In genomic region chr6:149015224-149015876, GRCh38 we compare ENCODE assay signal across 14 cellular contexts.
DNase-seq lines count a peak whose midpoint lies in the region; ATAC-seq and TF ChIP-seq lines count a peak whose summit lies in the region.
"Had no signal": no experiment of that assay in that cellular context is flagged by ENCODE, and none has a peak within 500 bp of the region (broad histone marks: within the 10 kb centered on the region; RNA-seq: fewer than 3 reads in every experiment).

No MANE protein-coding gene starts in this region.

- H3K4me1 Mint-ChIP-seq in brain, result peaks cover 33% of the 10 kb centered on the region
- H3K4me1 Mint-ChIP-seq in naive thymus-derived CD8-positive, alpha-beta T cell, result no peaks in the 10 kb centered on the region

- intact Hi-C loops in ovary (cut with DNase I), result no loop called here

- H3K27ac ChIP-seq in AG04450 (ENCODE audit: low read depth, low read length), result peak overlapping the region; percentile 90
- peak overlapping the region; percentile 79 for H3K27ac ChIP-seq in HUES64 (ENCODE audit: low read depth, low read length)
- H3K27ac ChIP-seq in iPS-18a (ENCODE audit: low read length), result peak overlapping the region; percentile 8
- no peak overlapping the region for H3K27ac ChIP-seq in ovary
- H3K27ac ChIP-seq: parathyroid adenoma, tibial artery had no signal

- POLR2A ChIA-PET in AG04450 (lab: Yijun Ruan, JAX), result no interaction called here
- POLR2A ChIA-PET in naive thymus-derived CD8-positive, alpha-beta T cell (lab: Charles Lee), result no interaction called here

- no peak for TF ChIP-seq POLR2A in ovary (IDR thresholded peaks at IDR 0.05)

- 72% methylated on average over 4 of the region's 5 CpGs for WGBS in HUES64
- WGBS in ovary, 3 donors, result 55 to 67% (median 60%) methylated on average over 5 of the region's 5 CpGs

- H3K36me3 ChIP-seq in HUES64 (ENCODE audit: insufficient read depth, low read length) (peaks cover 14% of the 10 kb centered on the region), iPS-18a (ENCODE audit: control insufficient read depth, low read depth, low read length) (peaks cover 11% of the 10 kb centered on the region), ovary (no peaks in the 10 kb centered on the region)
- H3K36me3 ChIP-seq: tibial artery had no signal

- TF ChIP-seq EP300 in ovary (IDR thresholded peaks at IDR 0.05), result no peak

- peak overlapping the region in 4 of 5 experiments; percentile 7 to 83 (median 38) for H3K27ac Mint-ChIP-seq in brain
- H3K27ac Mint-ChIP-seq in naive thymus-derived CD8-positive, alpha-beta T cell, result no peak overlapping the region

- H3K36me3 Mint-ChIP-seq in brain, result no peaks in the 10 kb centered on the region
- no peaks in the 10 kb centered on the region for H3K36me3 Mint-ChIP-seq in naive thymus-derived CD8-positive, alpha-beta T cell

- TF ChIP-seq CTCF in AG04450 (IDR thresholded peaks at IDR 0.05; ENCODE audit: low read depth, low read length) (no peak), brain (conservative IDR thresholded peaks at IDR 0.05) (no peak), ovary (IDR thresholded peaks at IDR 0.05) (no peak)

- H3K4me1 ChIP-seq in HUES64 (ENCODE audit: insufficient read depth, low read length) (peaks cover 25% of the 10 kb centered on the region), iPS-18a (ENCODE audit: control insufficient read depth, low read depth, low read length) (peaks cover 32% of the 10 kb centered on the region), ovary (ENCODE audit: insufficient read depth) (no peaks in the 10 kb centered on the region)
- H3K4me1 ChIP-seq: tibial artery had no signal

- DNase-seq in AG04450 (ENCODE audit: low read depth, low spot score) (no peak), ovary (no peak)
- DNase-seq in naive thymus-derived CD8-positive, alpha-beta T cell, result no peak
- DNase-seq: activated naive CD4-positive, alpha-beta T cell treated with Interleukin-2 at 50 U/mL for 16 hours; immature natural killer cell; NCI-H2029; NCI-H82; tibial artery had no signal

- no peak overlapping the region for H3K4me3 Mint-ChIP-seq in brain
- no peak overlapping the region for H3K4me3 Mint-ChIP-seq in naive thymus-derived CD8-positive, alpha-beta T cell
- H3K4me3 Mint-ChIP-seq: immature natural killer cell had no signal

- H3K9ac ChIP-seq in HUES64 (ENCODE audit: low read depth, low read length), result peak overlapping the region; percentile 33; the same call in 1 of the 2 replicates
- H3K9ac ChIP-seq in iPS-18a (ENCODE audit: low read length), result peak overlapping the region; percentile 2
- H3K9ac ChIP-seq: parathyroid adenoma had no signal

- H3K4me3 ChIP-seq in AG04450 (ENCODE audit: low read depth, low read length) (no peak overlapping the region), HUES64 (ENCODE audit: low read length) (no peak overlapping the region; the same call in 1 of the 2 replicates), iPS-18a (ENCODE audit: low read length) (peak overlapping the region; percentile 11), ovary (no peak overlapping the region)
- H3K4me3 ChIP-seq: tibial artery had no signal

- CTCF ChIA-PET in AG04450 (lab: Charles Lee), result interaction anchor here (1.0 to 1.3 kb wide), 2 partner anchors 11 to 502 kb away, joined by 4 read pairs; no protein-coding TSS in a partner anchor

- ATAC-seq in GM18861 (IDR thresholded peaks at IDR 0.05; ENCODE audit: unreplicated experiment), result no peak
- no peak for ATAC-seq in HG02885 (IDR thresholded peaks at IDR 0.05; ENCODE audit: poor library complexity, unreplicated experiment)
- no peak for ATAC-seq in naive thymus-derived CD8-positive, alpha-beta T cell

- H3K27me3 ChIP-seq in AG04450 (ENCODE audit: control insufficient read depth, insufficient read depth, low read length) (no peaks in the 10 kb centered on the region), HUES64 (ENCODE audit: insufficient read depth, low read length) (no peaks in the 10 kb centered on the region), iPS-18a (ENCODE audit: control insufficient read depth, insufficient read depth, low read length) (no peaks in the 10 kb centered on the region), ovary (no peaks in the 10 kb centered on the region)
- H3K27me3 ChIP-seq: tibial artery had no signal

- H3K27me3 Mint-ChIP-seq in brain, result peaks cover 3% of the 10 kb centered on the region
- no peaks in the 10 kb centered on the region for H3K27me3 Mint-ChIP-seq in naive thymus-derived CD8-positive, alpha-beta T cell

- H3K9me3 ChIP-seq in AG04450 (ENCODE audit: control insufficient read depth, insufficient read depth, low read length) (no peaks in the 10 kb centered on the region; the same call in 1 of the 2 replicates), HUES64 (ENCODE audit: insufficient read depth, low read depth, low read length) (no peaks in the 10 kb centered on the region), iPS-18a (ENCODE audit: control insufficient read depth, low read depth, low read length) (no peaks in the 10 kb centered on the region), ovary (no peaks in the 10 kb centered on the region)
- H3K9me3 ChIP-seq: tibial artery had no signal

- no peaks in the 10 kb centered on the region for H3K9me3 Mint-ChIP-seq in brain
- no peaks in the 10 kb centered on the region for H3K9me3 Mint-ChIP-seq in naive thymus-derived CD8-positive, alpha-beta T cell
- H3K9me3 Mint-ChIP-seq: immature natural killer cell had no signal

Comparison
In these comparisons a context has a peak if more than half of its experiments do, and no peak if none do; other contexts are left out.
1. H3K27ac ChIP-seq: peak in AG04450 (single experiment), HUES64 (single experiment) and iPS-18a (single experiment); none in ovary (0 of 2).
2. H3K27ac Mint-ChIP-seq: peak in brain (4 of 5); none in naive thymus-derived CD8-positive, alpha-beta T cell (0 of 10).